In genomic region chrX:20066968-20067708, GRCh38 we compare ENCODE assay signal across 8 cellular contexts. TPM values are rescaled to one million over a fixed set of nuclear protein-coding genes. Genes with fewer than 3 reads are reported as not detected.
DNase-seq lines count a peak whose midpoint lies in the region; ATAC-seq and TF ChIP-seq lines count a peak whose summit lies in the region.

No MANE protein-coding gene starts in this region.

- H3K4me1 Mint-ChIP-seq in Calu3 (ENCODE audit: low read depth, unreplicated experiment), result peaks cover 31% of the 10 kb centered on the region
- peaks cover 2% of the 10 kb centered on the region for H3K4me1 Mint-ChIP-seq in endodermal cell
- peaks cover 15% of the 10 kb centered on the region for H3K4me1 Mint-ChIP-seq in nephron progenitor cell
- peaks cover 2% of the 10 kb centered on the region for H3K4me1 Mint-ChIP-seq in activated naive CD8-positive, alpha-beta T cell treated with anti-CD3 and anti-CD28 coated beads for 36 hours

- peak; percentile 72 for ATAC-seq in GM18868 (IDR thresholded peaks at IDR 0.05; ENCODE audit: unreplicated experiment)

- peaks cover 4% of the 10 kb centered on the region for H3K36me3 Mint-ChIP-seq in Calu3 (ENCODE audit: insufficient read depth, unreplicated experiment)
- no peaks in the 10 kb centered on the region for H3K36me3 Mint-ChIP-seq in endodermal cell (ENCODE audit: low read depth)
- H3K36me3 Mint-ChIP-seq in nephron progenitor cell (ENCODE audit: low read depth), result no peaks in the 10 kb centered on the region
- H3K36me3 Mint-ChIP-seq in activated naive CD8-positive, alpha-beta T cell treated with anti-CD3 and anti-CD28 coated beads for 36 hours, result no peaks in the 10 kb centered on the region

- TF ChIP-seq CTCF in Calu3 (IDR thresholded peaks at IDR 0.05; ENCODE audit: unreplicated experiment) (peak; percentile 32), RWPE1 (conservative IDR thresholded peaks at IDR 0.05; ENCODE audit: low read depth) (peak; percentile 50), endodermal cell (conservative IDR thresholded peaks at IDR 0.05) (peak; percentile 74), nephron progenitor cell (IDR thresholded peaks at IDR 0.05) (peak; percentile 42)

- H3K27ac Mint-ChIP-seq in Calu3 (ENCODE audit: unreplicated experiment) (peak overlapping the region; percentile 67), endodermal cell (peak overlapping the region; percentile 32), nephron progenitor cell (no peak overlapping the region)
- no peak overlapping the region for H3K27ac Mint-ChIP-seq in activated naive CD8-positive, alpha-beta T cell treated with anti-CD3 and anti-CD28 coated beads for 36 hours

- intact Hi-C loops in Calu3 (cut with micrococcal nuclease; ENCODE audit: unreplicated experiment), result loop anchor here (1.0 to 2.0 kb wide), 2 partner anchors 76 to 162 kb away; partner anchors contain the start of gene BCLAF3

- H3K9ac ChIP-seq in endodermal cell (ENCODE audit: extremely low read depth, low read length, poor library complexity, severe bottlenecking), result no peak overlapping the region

- H3K36me3 ChIP-seq in endodermal cell (ENCODE audit: control insufficient read depth, insufficient read depth, low read length), result no peaks in the 10 kb centered on the region

- H3K27me3 Mint-ChIP-seq in Calu3 (ENCODE audit: unreplicated experiment) (no peaks in the 10 kb centered on the region), endodermal cell (ENCODE audit: insufficient read depth) (no peaks in the 10 kb centered on the region), nephron progenitor cell (ENCODE audit: low read depth, poor library complexity) (peaks cover 6% of the 10 kb centered on the region)
- H3K27me3 Mint-ChIP-seq in activated naive CD8-positive, alpha-beta T cell treated with anti-CD3 and anti-CD28 coated beads for 36 hours, result no peaks in the 10 kb centered on the region

- H3K27ac ChIP-seq in RWPE1, result peak overlapping the region; percentile 77
- H3K27ac ChIP-seq in endodermal cell (ENCODE audit: low read depth, low read length), result no peak overlapping the region

- BruUV-seq in Calu3 (replicated peaks; lab: Mats Ljungman, UMichigan), result no TSS peak

- H3K4me3 ChIP-seq in endodermal cell (ENCODE audit: low read length), result no peak overlapping the region

- H3K4me3 Mint-ChIP-seq in Calu3 (ENCODE audit: low read depth, unreplicated experiment), result no peak overlapping the region
- H3K4me3 Mint-ChIP-seq in endodermal cell, result no peak overlapping the region
- no peak overlapping the region for H3K4me3 Mint-ChIP-seq in nephron progenitor cell
- H3K4me3 Mint-ChIP-seq in activated naive CD8-positive, alpha-beta T cell treated with anti-CD3 and anti-CD28 coated beads for 36 hours, result no peak overlapping the region

- 61 to 82% methylated on average over 2 to 6 of the region's 6 CpGs for WGBS in endodermal cell (ENCODE audit: insufficient coverage in 1 of 2, insufficient read length in 1 of 2), 2 experiments

- H3K9me3 Mint-ChIP-seq in Calu3 (ENCODE audit: low read depth, unreplicated experiment), result no peaks in the 10 kb centered on the region
- peaks cover 48% of the 10 kb centered on the region for H3K9me3 Mint-ChIP-seq in endodermal cell
- H3K9me3 Mint-ChIP-seq in nephron progenitor cell, result peaks cover 43% of the 10 kb centered on the region
- no peaks in the 10 kb centered on the region for H3K9me3 Mint-ChIP-seq in activated naive CD8-positive, alpha-beta T cell treated with anti-CD3 and anti-CD28 coated beads for 36 hours

- CTCF ChIA-PET in Calu3 (lab: Charles Lee), result interaction anchor here (0.6 to 2.0 kb wide), 10 partner anchors 14 to 695 kb away, joined by 3 to 37 read pairs (median 4); partner anchors contain the start of gene BCLAF3
- CTCF ChIA-PET in RWPE1 (lab: Yijun Ruan, JAX), result interaction anchor here (0.5 to 1.5 kb wide), 5 partner anchors 17 to 455 kb away, joined by 3 to 7 read pairs (median 5); no protein-coding TSS in a partner anchor

- H3K9me3 ChIP-seq in endodermal cell (ENCODE audit: control insufficient read depth, low read length), result no peaks in the 10 kb centered on the region

- DNase-seq in Calu3, result peak; percentile 36
- DNase-seq in HT1080 (ENCODE audit: low read depth), result peak; percentile 53
- DNase-seq in RWPE1 (ENCODE audit: low spot score), result peak; percentile 24
- no peak for DNase-seq in endodermal cell
- no peak for DNase-seq in nephron progenitor cell
- DNase-seq in activated naive CD8-positive, alpha-beta T cell treated with anti-CD3 and anti-CD28 coated beads for 36 hours, result no peak
- no peak for DNase-seq in effector CD4-positive, alpha-beta T cell

- POLR2A ChIA-PET in RWPE1 (lab: Yijun Ruan, JAX; ENCODE audit: low non-redundant PET), result no interaction called here

- H3K4me1 ChIP-seq in endodermal cell (ENCODE audit: control insufficient read depth, insufficient read depth, low read length), result no peaks in the 10 kb centered on the region

- H3K27me3 ChIP-seq in endodermal cell (ENCODE audit: control insufficient read depth, insufficient read depth, low read length, poor library complexity, severe bottlenecking), result no peaks in the 10 kb centered on the region

RNA-seq across cellular contexts. Expression of gene MAP7D2, which starts 49.6 kb away (rescaled TPM):
- 2.6 and 4.0 TPM in 2 replicates for total RNA-seq in Calu3 (2022)
- 0.07 TPM in 1 of 2 replicates, not detected in the other for total RNA-seq in HT1080 (2014; rRNA removed; shearing (Covaris generic))
- 0.05 TPM in 1 of 2 replicates, not detected in the other for polyA plus RNA-seq in HT1080 (2015; cell fraction: cytosol; rRNA removed)
- polyA plus RNA-seq in HT1080 (2015; cell fraction: nucleus; rRNA removed), result not detected in 2 replicates
- 1 to 10 TPM; 1.5 to 1.9 TPM for total RNA-seq in endodermal cell
- polyA plus RNA-seq in endodermal cell (2013, experiment 1 of 2), result 1.5 TPM
- 1.7 TPM for polyA plus RNA-seq in endodermal cell (2013, experiment 2 of 2)
- total RNA-seq in activated naive CD8-positive, alpha-beta T cell treated with anti-CD3 and anti-CD28 coated beads for 36 hours, result under 1 TPM; 0.70 to 0.90 TPM

Comparison
In these comparisons a context has a peak if more than half of its experiments do, and no peak if none do; other contexts are left out.
1. DNase-seq: peak in Calu3 (single experiment), HT1080 (single experiment) and RWPE1 (single experiment); none in endodermal cell (single experiment), nephron progenitor cell (single experiment), activated naive CD8-positive, alpha-beta T cell treated with anti-CD3 and anti-CD28 coated beads for 36 hours (single experiment) and effector CD4-positive, alpha-beta T cell (single experiment).
2. H3K27ac Mint-ChIP-seq: peak in Calu3 (single experiment) and endodermal cell (single experiment); none in nephron progenitor cell (single experiment) and activated naive CD8-positive, alpha-beta T cell treated with anti-CD3 and anti-CD28 coated beads for 36 hours (single experiment).
3. Peak in every context shown above with its lines, with median percentiles within 50 percentile points of each other: CTCF ChIP-seq.